26 cellular contexts compared by ENCODE assay signal in genomic region chr7:103598326-103598905, GRCh38.
"Had no signal": no experiment of that assay in that cellular context is flagged by ENCODE, and none has a peak within 500 bp of the region (broad histone marks: within the 10 kb centered on the region; RNA-seq: fewer than 3 reads in every experiment).

No MANE protein-coding gene starts in this region.

- H3K27ac Mint-ChIP-seq: naive thymus-derived CD4-positive, alpha-beta T cell; nephron; neural progenitor cell; progenitor cell of endocrine pancreas; stimulated activated naive B cell treated with anti-CD40 and anti-IgM and Interleukin-4, amounts not matched to agents 10 μg/mL and 1 μg/mL and 100 μg/mL, for 72 hours; stimulated activated naive CD8-positive, alpha-beta T cell treated with anti-CD3 and anti-CD28 coated beads, Interleukin-15, Interleukin-2, amounts not matched to agents 100 ng/mL and 50 ng/mL, for 24 hours had no signal

- H3K27me3 ChIP-seq: hepatocyte, neural progenitor cell, tibial nerve, upper lobe of left lung had no signal

- DNase-seq: dorsolateral prefrontal cortex; effector CD4-positive, alpha-beta T cell; foreskin keratinocyte; heart left ventricle; kidney; left cardiac atrium; left lung; mesenchymal stem cell; midbrain; naive thymus-derived CD4-positive, alpha-beta T cell; right cardiac atrium; spleen; stimulated activated naive B cell treated with anti-CD40 and anti-IgM and Interleukin-4, amounts not matched to agents 10 μg/mL and 1 μg/mL and 100 μg/mL, for 72 hours; upper lobe of left lung had no signal

- H3K36me3 Mint-ChIP-seq: naive thymus-derived CD4-positive, alpha-beta T cell; neural progenitor cell; stimulated activated naive B cell treated with anti-CD40 and anti-IgM and Interleukin-4, amounts not matched to agents 10 μg/mL and 1 μg/mL and 100 μg/mL, for 72 hours had no signal

- H3K4me3 ChIP-seq: coronary artery, dorsolateral prefrontal cortex, esophagus muscularis mucosa, gastroesophageal sphincter, heart left ventricle, hepatocyte, left lung, neural progenitor cell, skin epidermis, spleen, thoracic aorta, tibial nerve, upper lobe of left lung had no signal

- H3K9me3 Mint-ChIP-seq: naive thymus-derived CD4-positive, alpha-beta T cell; nephron; neural progenitor cell; stimulated activated naive CD8-positive, alpha-beta T cell treated with anti-CD3 and anti-CD28 coated beads, Interleukin-15, Interleukin-2, amounts not matched to agents 100 ng/mL and 50 ng/mL, for 24 hours had no signal

- H3K9ac ChIP-seq: neural progenitor cell, parathyroid adenoma had no signal

- H3K9me3 ChIP-seq: esophagus muscularis mucosa, gastroesophageal sphincter, heart left ventricle, left lung, spleen, thoracic aorta, tibial nerve, upper lobe of left lung had no signal

- H3K4me1 ChIP-seq: esophagus muscularis mucosa, foreskin keratinocyte, gastroesophageal sphincter, heart left ventricle, left lung, neural progenitor cell, parathyroid adenoma, spleen, upper lobe of left lung had no signal

- H3K4me1 Mint-ChIP-seq: naive thymus-derived CD4-positive, alpha-beta T cell; nephron; stimulated activated naive B cell treated with anti-CD40 and anti-IgM and Interleukin-4, amounts not matched to agents 10 μg/mL and 1 μg/mL and 100 μg/mL, for 72 hours had no signal

- H3K27ac ChIP-seq: coronary artery, esophagus muscularis mucosa, foreskin keratinocyte, gastroesophageal sphincter, heart left ventricle, hepatocyte, left lung, neural progenitor cell, parathyroid adenoma, skin epidermis, spleen, thoracic aorta, tibial nerve, upper lobe of left lung had no signal

- H3K4me3 Mint-ChIP-seq: naive thymus-derived CD4-positive, alpha-beta T cell; nephron; neural progenitor cell; stimulated activated naive B cell treated with anti-CD40 and anti-IgM and Interleukin-4, amounts not matched to agents 10 μg/mL and 1 μg/mL and 100 μg/mL, for 72 hours; stimulated activated naive CD8-positive, alpha-beta T cell treated with anti-CD3 and anti-CD28 coated beads, Interleukin-15, Interleukin-2, amounts not matched to agents 100 ng/mL and 50 ng/mL, for 24 hours had no signal

- H3K36me3 ChIP-seq: esophagus muscularis mucosa, gastroesophageal sphincter, heart left ventricle, left lung, neural progenitor cell, spleen, thoracic aorta, upper lobe of left lung had no signal
